In genomic region chr2:236163483-236164200, GRCh38 we compare ENCODE assay signal across 12 cellular contexts. TPM values are rescaled to one million over a fixed set of nuclear protein-coding genes. Genes with fewer than 3 reads are reported as not detected.
DNase-seq lines count a peak whose midpoint lies in the region; ATAC-seq and TF ChIP-seq lines count a peak whose summit lies in the region.
"Had no signal": no experiment of that assay in that cellular context is flagged by ENCODE, and none has a peak within 500 bp of the region (broad histone marks: within the 10 kb centered on the region; RNA-seq: fewer than 3 reads in every experiment).

No MANE protein-coding gene starts in this region.

- H3K4me3 ChIP-seq in BLaER1: peak overlapping the region; percentile 42; the same call in 1 of the 2 replicates
- H3K4me3 ChIP-seq in Peyer's patch: peak overlapping the region in 3 of 4 donors; percentile 19 to 44 (median 29)
- peak overlapping the region; percentile 50 for H3K4me3 ChIP-seq in iPS-15b (ENCODE audit: low read depth, low read length)
- peak overlapping the region in 3 of 4 donors; percentile 28 to 34 (median 29) for H3K4me3 ChIP-seq in sigmoid colon

- H3K4me1 ChIP-seq in BLaER1 (peaks cover 58% of the 10 kb centered on the region), Peyer's patch (peaks cover 0 to 54% (median 4%) of the 10 kb centered on the region in 4 donors), iPS-15b (ENCODE audit: control insufficient read depth, insufficient read depth, low read length) (peaks cover 9% of the 10 kb centered on the region), sigmoid colon (peaks cover 0 to 59% (median 50%) of the 10 kb centered on the region in 4 donors)

- TF ChIP-seq CTCF in Peyer's patch (IDR thresholded peaks at IDR 0.05): no peak
- no peak for TF ChIP-seq CTCF in sigmoid colon (IDR thresholded peaks at IDR 0.05)

- H3K27ac ChIP-seq in BLaER1 (no peak overlapping the region), Peyer's patch (no peak overlapping the region), sigmoid colon (no peak overlapping the region)

- TF ChIP-seq EP300 in sigmoid colon (IDR thresholded peaks at IDR 0.05): no peak

- TF ChIP-seq POLR2A in Peyer's patch (IDR thresholded peaks at IDR 0.05) (no peak), sigmoid colon (IDR thresholded peaks at IDR 0.05) (no peak)

- DNase-seq in Peyer's patch: no peak
- peak; percentile 47 for DNase-seq in sigmoid colon
- DNase-seq in nucleus accumbens (lab: John Stamatoyannopoulos, UW): no peak
- no peak for DNase-seq in NCI-H2107 treated with DMSO at 0.1 percent for 48 hours (lab: John Stamatoyannopoulos, UW; ENCODE audit: unreplicated experiment)
- DNase-seq in NCI-H510A (lab: John Stamatoyannopoulos, UW): no peak
- DNase-seq: midbrain, NCI-H1436 treated with DMSO at 0.1 percent for 48 hours, T-helper 1 cell had no signal

- H4K20me1 ChIP-seq in BLaER1: peaks cover 88% of the 10 kb centered on the region

- H3K9ac ChIP-seq in BLaER1: no peak overlapping the region
- no peak overlapping the region for H3K9ac ChIP-seq in iPS-15b (ENCODE audit: low read depth, low read length)

- H3K27me3 ChIP-seq in BLaER1 (peaks cover 100% of the 10 kb centered on the region), Peyer's patch (peaks cover 0 to 74% of the 10 kb centered on the region in 2 donors), iPS-15b (ENCODE audit: control insufficient read depth, insufficient read depth, low read length) (peaks cover 79% of the 10 kb centered on the region), sigmoid colon (peaks cover 72 to 100% (median 95%) of the 10 kb centered on the region in 3 donors)

- 4 to 6% methylated on average over 58 of the region's 58 CpGs for WGBS in sigmoid colon, 2 donors

- ATAC-seq in GM21737 (IDR thresholded peaks at IDR 0.05; ENCODE audit: unreplicated experiment): no peak
- ATAC-seq: stimulated activated effector memory CD8-positive, alpha-beta T cell treated with anti-CD3 and anti-CD28 coated beads, Interleukin-12 subunit alpha, Interleukin-12 subunit beta, amount 100 ng/mL, for 72 hours had no signal

- H3K4me2 ChIP-seq in BLaER1: peak overlapping the region; percentile 57; the same call in 1 of the 2 replicates

- intact Hi-C loops in sigmoid colon (cut with DNase I): no loop called here

- H3K9me3 ChIP-seq in BLaER1 (peaks cover 2% of the 10 kb centered on the region; the same call in 1 of the 2 replicates), Peyer's patch (peaks cover 0 to 6% (median 0%) of the 10 kb centered on the region in 4 donors), iPS-15b (ENCODE audit: control insufficient read depth, insufficient read depth, low read length) (no peaks in the 10 kb centered on the region), sigmoid colon (no peaks in the 10 kb centered on the region)

- H3K36me3 ChIP-seq in BLaER1 (no peaks in the 10 kb centered on the region), Peyer's patch (no peaks in the 10 kb centered on the region), iPS-15b (ENCODE audit: control insufficient read depth, insufficient read depth, low read length) (no peaks in the 10 kb centered on the region), sigmoid colon (no peaks in the 10 kb centered on the region)

RNA-seq across cellular contexts. Expression of gene GBX2, which starts 4.5 kb away (rescaled TPM):
- total RNA-seq in Peyer's patch (not detected), sigmoid colon (not detected)
- polyA plus RNA-seq in sigmoid colon: not detected
